11 cellular contexts compared by ENCODE assay signal in the genomic region with DNA sequence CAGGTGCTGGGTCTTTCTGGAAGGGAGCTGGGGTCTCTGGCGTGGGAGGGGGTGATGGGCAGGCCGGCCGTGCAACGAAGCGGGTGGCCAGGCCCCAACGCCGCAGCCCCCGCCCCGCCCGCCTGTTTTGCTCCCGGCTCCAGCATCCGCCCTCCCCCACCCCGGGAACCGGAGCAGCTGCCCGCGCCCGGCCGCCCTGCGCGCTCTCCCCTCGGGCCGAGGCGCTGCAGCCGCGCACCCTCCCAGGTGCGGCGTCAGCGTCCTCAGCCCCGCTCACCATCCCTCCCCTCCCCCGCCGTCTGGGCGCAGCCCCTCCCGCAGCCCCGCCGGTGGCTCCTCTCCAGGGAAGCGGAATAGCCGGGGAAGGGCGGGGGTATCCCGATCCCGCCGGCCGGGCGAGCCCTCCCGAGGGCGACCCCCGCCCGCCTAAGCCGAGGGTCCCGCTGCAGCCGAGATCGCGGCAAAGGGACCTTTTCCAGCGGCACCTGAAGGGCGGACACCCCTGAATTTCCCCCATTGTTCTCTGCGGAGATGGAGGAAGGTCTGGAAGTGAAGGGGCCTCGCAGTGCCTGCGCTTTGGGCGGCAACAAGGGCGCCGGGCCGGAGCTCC. TPM values are rescaled to one million over a fixed set of nuclear protein-coding genes. Genes with fewer than 3 reads are reported as not detected.
DNase-seq lines count a peak whose midpoint lies in the region; ATAC-seq and TF ChIP-seq lines count a peak whose summit lies in the region.
"Had no signal": no experiment of that assay in that cellular context is flagged by ENCODE, and none has a peak within 500 bp of the region (broad histone marks: within the 10 kb centered on the region; RNA-seq: fewer than 3 reads in every experiment).

No MANE protein-coding gene starts in this region.

- intact Hi-C loops in sigmoid colon (cut with DNase I): no loop called here

- H3K4me3 ChIP-seq in hepatocyte (peak overlapping the region; percentile 64), sigmoid colon (peak overlapping the region in 3 of 4 donors; percentile 23 to 40 (median 38))

- H4K20me1 ChIP-seq in hepatocyte (ENCODE audit: insufficient read depth, poor library complexity, severe bottlenecking): no peaks in the 10 kb centered on the region

- peak overlapping the region; percentile 93 for H3K4me2 ChIP-seq in hepatocyte

- H3K27ac ChIP-seq in hepatocyte (peak overlapping the region; percentile 43), sigmoid colon (no peak overlapping the region)

- peak; percentile 56 for DNase-seq in NCI-H2029 (lab: John Stamatoyannopoulos, UW)
- no peak for DNase-seq in NCI-H2029 treated with DMSO at 0.1 percent for 48 hours (lab: John Stamatoyannopoulos, UW)
- DNase-seq in NCI-H774 (lab: John Stamatoyannopoulos, UW): peak; percentile 32
- DNase-seq in hepatocyte (ENCODE audit: low spot score): peak; percentile 55
- DNase-seq in sigmoid colon: no peak
- DNase-seq in activated effector memory CD4-positive, alpha-beta T cell treated with Interleukin-2 at 50 U/mL for 16 hours: no peak
- no peak for DNase-seq in NOMO-1 treated with dmso at 0.1 percent for 144 hours (lab: John Stamatoyannopoulos, UW; ENCODE audit: unreplicated experiment)
- DNase-seq: kidney glomerular epithelial cell, T-helper 2 cell had no signal

- no peaks in the 10 kb centered on the region for H3K9me2 ChIP-seq in hepatocyte (replicated peaks; ENCODE audit: insufficient read depth)

- TF ChIP-seq EP300 in sigmoid colon (IDR thresholded peaks at IDR 0.05): no peak

- H3K9me3 ChIP-seq in hepatocyte (ENCODE audit: low read depth) (no peaks in the 10 kb centered on the region), sigmoid colon (no peaks in the 10 kb centered on the region)

- H3K4me1 ChIP-seq in hepatocyte (ENCODE audit: insufficient read depth) (peaks cover 4% of the 10 kb centered on the region), sigmoid colon (peaks cover 0 to 26% (median 23%) of the 10 kb centered on the region in 4 donors)

- ATAC-seq in GM21447 (IDR thresholded peaks at IDR 0.05; ENCODE audit: unreplicated experiment): no peak

- H3K27me3 ChIP-seq in hepatocyte: peaks cover 63% of the 10 kb centered on the region
- H3K27me3 ChIP-seq in sigmoid colon: peaks cover 34 to 79% (median 65%) of the 10 kb centered on the region in 3 donors

- TF ChIP-seq CTCF in hepatocyte (IDR thresholded peaks at IDR 0.05; ENCODE audit: poor library complexity) (no peak), sigmoid colon (IDR thresholded peaks at IDR 0.05) (no peak)

- TF ChIP-seq POLR2A in sigmoid colon (IDR thresholded peaks at IDR 0.05): no peak

- no peaks in the 10 kb centered on the region for H3K36me3 ChIP-seq in hepatocyte (replicated peaks; ENCODE audit: insufficient read depth, low read depth)
- H3K36me3 ChIP-seq in sigmoid colon: no peaks in the 10 kb centered on the region

- H2AFZ ChIP-seq in hepatocyte: no peak overlapping the region

- H3K79me2 ChIP-seq in hepatocyte: no peaks in the 10 kb centered on the region

- under 1% methylated on average over 31 of the region's 61 CpGs for WGBS in hepatocyte (ENCODE audit: low lambda C conversion rate, missing lambda C conversion rate)
- WGBS in sigmoid colon, 2 donors: 1 to 2% methylated on average over 61 of the region's 61 CpGs

RNA-seq across cellular contexts. Expression of gene KIF1A, which starts 0.5 kb away (rescaled TPM):
- total RNA-seq in hepatocyte (16.5 and 28.2 TPM in 2 replicates), sigmoid colon (1 to 10 TPM; 1.3 to 9.7 (median 7.6) TPM)
- polyA plus RNA-seq in hepatocyte (16.1 and 19.9 TPM in 2 replicates), sigmoid colon (1 to 10 TPM in 1 of 3 donors, under 1 TPM in 2; under 0.01 to 4.4 (median under 0.01) TPM)
- total RNA-seq: M059J had no signal

RNA-seq across cellular contexts. Expression of gene AGXT, which starts 49.1 kb away (rescaled TPM):
- total RNA-seq in hepatocyte (69.6 and 90.8 TPM in 2 replicates), sigmoid colon (not detected)
- polyA plus RNA-seq in hepatocyte (157 and 169 TPM in 2 replicates), sigmoid colon (1 to 10 TPM in 2 of 3 donors, under 1 TPM in 1; 0.60 to 2.4 (median 1.6) TPM)
- total RNA-seq: M059J had no signal

Comparison
In these comparisons a context has a peak if more than half of its experiments do, and no peak if none do; other contexts are left out.
1. DNase-seq: peak in NCI-H2029 (single experiment), NCI-H774 (single experiment) and hepatocyte (single experiment); none in NCI-H2029 treated with DMSO at 0.1 percent for 48 hours (single experiment), sigmoid colon (single experiment), activated effector memory CD4-positive, alpha-beta T cell treated with Interleukin-2 at 50 U/mL for 16 hours (single experiment) and NOMO-1 treated with dmso at 0.1 percent for 144 hours (single experiment).
2. RNA of gene AGXT, which starts 49.1 kb away (total RNA-seq): 69.6 to 90.8 TPM in hepatocyte; not detected in sigmoid colon; every median in the first group is over 10 times any median in the second.